Comparison of ENCODE assay signal across 23 cellular contexts in genomic region chr12:113140706-113141105, GRCh38. TPM values are rescaled to one million over a fixed set of nuclear protein-coding genes. Genes with fewer than 3 reads are reported as not detected.
A peak's percentile ranks its signal among the peaks of the same experiment; 100 is the strongest.
DNase-seq lines count a peak whose midpoint lies in the region; ATAC-seq, FAIRE-seq and TF ChIP-seq lines count a peak whose summit lies in the region.
"Had no signal": no experiment of that assay in that cellular context is flagged by ENCODE, and none has a peak within 500 bp of the region (broad histone marks: within the 10 kb centered on the region; RNA-seq: fewer than 3 reads in every experiment).

No MANE protein-coding gene starts in this region.

- H3K23ac ChIP-seq in H1 (ENCODE audit: insufficient read length) = no peak overlapping the region

- no peaks in the 10 kb centered on the region for H3K79me1 ChIP-seq in H1 (ENCODE audit: low read depth, low read length)

- no peaks in the 10 kb centered on the region for H3K9me2 ChIP-seq in OCI-LY1 (ENCODE audit: low read depth, low read length)

- peaks cover 4% of the 10 kb centered on the region; the same call in 1 of the 2 replicates for H3K23me2 ChIP-seq in H1 (ENCODE audit: low read depth, low read length)

- H3K79me2 ChIP-seq in OCI-LY1 (ENCODE audit: insufficient read depth, low read length) (no peaks in the 10 kb centered on the region), H1 (ENCODE audit: control insufficient read depth in 1 of 2, insufficient read depth in 2 of 2, low read length in 2 of 2) (no peaks in the 10 kb centered on the region)

- H4K5ac ChIP-seq in H1 (ENCODE audit: insufficient read length, low read depth, low read length) = no peak overlapping the region

- H4K20me1 ChIP-seq in OCI-LY1 (ENCODE audit: insufficient read depth, low read length) = no peaks in the 10 kb centered on the region
- no peaks in the 10 kb centered on the region for H4K20me1 ChIP-seq in H1 (replicated peaks in 1 of 2; ENCODE audit: control insufficient read depth in 1 of 2, insufficient read depth in 2 of 2, low read length in 2 of 2)

- FAIRE-seq in H1 (lab: Jason Lieb, UNC) = no peak

- H3K27ac Mint-ChIP-seq in activated naive CD8-positive, alpha-beta T cell treated with anti-CD3 and anti-CD28 coated beads, Interleukin-2, amount 50 U/mL, for 24 hours = peak overlapping the region; percentile 23
- no peak overlapping the region for H3K27ac Mint-ChIP-seq in activated naive CD8-positive, alpha-beta T cell treated with anti-CD3 and anti-CD28 coated beads for 36 hours
- peak overlapping the region; percentile 99 for H3K27ac Mint-ChIP-seq in stimulated activated naive B cell treated with anti-CD40 and anti-IgM and Interleukin-4, amounts not matched to agents 10 μg/mL and 1 μg/mL and 100 μg/mL, for 72 hours
- H3K27ac Mint-ChIP-seq: B cell; CD4-positive, alpha-beta T cell had no signal

- no peak overlapping the region for H3K14ac ChIP-seq in H1 (ENCODE audit: insufficient read length)

- H3K27me3 Mint-ChIP-seq in activated naive CD8-positive, alpha-beta T cell treated with anti-CD3 and anti-CD28 coated beads, Interleukin-2, amount 50 U/mL, for 24 hours = no peaks in the 10 kb centered on the region
- H3K27me3 Mint-ChIP-seq in activated naive CD8-positive, alpha-beta T cell treated with anti-CD3 and anti-CD28 coated beads for 36 hours = peaks cover 15% of the 10 kb centered on the region
- H3K27me3 Mint-ChIP-seq in stimulated activated naive B cell treated with anti-CD40 and anti-IgM and Interleukin-4, amounts not matched to agents 10 μg/mL and 1 μg/mL and 100 μg/mL, for 72 hours = no peaks in the 10 kb centered on the region
- H3K27me3 Mint-ChIP-seq: CD4-positive, alpha-beta T cell had no signal

- H3K4me3 ChIP-seq in OCI-LY1 (ENCODE audit: low read depth, low read length, poor library complexity, severe bottlenecking) = no peak overlapping the region
- no peak overlapping the region for H3K4me3 ChIP-seq in H1 (ENCODE audit: extremely low read depth in 1 of 4, insufficient read depth in 2 of 4, low read depth in 3 of 4, low read length in 4 of 4)
- H3K4me3 ChIP-seq: HAP-1, SJCRH30 had no signal

- H3K27me3 ChIP-seq in OCI-LY1 (ENCODE audit: insufficient read depth, low read length) = no peaks in the 10 kb centered on the region
- no peaks in the 10 kb centered on the region for H3K27me3 ChIP-seq in H1 (replicated peaks in 1 of 4; ENCODE audit: control insufficient read depth in 3 of 4, extremely low read depth in 1 of 4, insufficient read depth in 3 of 4, low read length in 3 of 4)

- POLR2A ChIA-PET in H1 (lab: Charles Lee; ENCODE audit: partially characterized antibody) = interaction anchor here (0.7 kb wide), 1 partner anchor 153 kb away, joined by 3 read pairs; no protein-coding TSS in a partner anchor

- no peak overlapping the region for H2AK5ac ChIP-seq in H1 (ENCODE audit: low read depth, low read length)

- peak overlapping the region; percentile 89 for H3K27ac ChIP-seq in OCI-LY1 (ENCODE audit: low read depth, low read length, poor library complexity, severe bottlenecking)
- no peak overlapping the region for H3K27ac ChIP-seq in H1 (ENCODE audit: low read depth, low read length)
- H3K27ac ChIP-seq: SJCRH30 had no signal

- peaks cover 52% of the 10 kb centered on the region for H3K4me1 ChIP-seq in OCI-LY1 (ENCODE audit: insufficient read depth, low read length, severe bottlenecking)
- H3K4me1 ChIP-seq in H1 (replicated peaks in 1 of 4; ENCODE audit: control insufficient read depth in 3 of 4, insufficient read depth in 4 of 4, low read length in 3 of 4) = peaks cover 0 to 9% (median 1%) of the 10 kb centered on the region in 4 experiments; a peak in 4 of 7 replicates
- H3K4me1 ChIP-seq: Caco-2, SJCRH30 had no signal

- H3K9ac ChIP-seq in OCI-LY1 (ENCODE audit: low read length) (peak overlapping the region; percentile 17; the same call in 1 of the 2 replicates), H1 (replicated peaks in 1 of 4; ENCODE audit: extremely low read depth in 1 of 4, low read depth in 3 of 4, low read length in 3 of 4) (no peak overlapping the region)

- no peak overlapping the region for H2BK12ac ChIP-seq in H1 (ENCODE audit: low read depth, low read length)

- peaks cover 27% of the 10 kb centered on the region for H3K4me1 Mint-ChIP-seq in activated naive CD8-positive, alpha-beta T cell treated with anti-CD3 and anti-CD28 coated beads, Interleukin-2, amount 50 U/mL, for 24 hours
- peaks cover 18% of the 10 kb centered on the region for H3K4me1 Mint-ChIP-seq in activated naive CD8-positive, alpha-beta T cell treated with anti-CD3 and anti-CD28 coated beads for 36 hours
- H3K4me1 Mint-ChIP-seq in stimulated activated naive B cell treated with anti-CD40 and anti-IgM and Interleukin-4, amounts not matched to agents 10 μg/mL and 1 μg/mL and 100 μg/mL, for 72 hours = peaks cover 37 to 68% of the 10 kb centered on the region in 2 donors

- no peak for TF ChIP-seq RAD21 in H1 (IDR thresholded peaks at IDR 0.05 in 1 of 2, conservative IDR thresholded peaks at IDR 0.05 in 1 of 2; ENCODE audit: low read depth in 2 of 2, low read length in 2 of 2)

- H3K56ac ChIP-seq in H1 (replicated peaks; ENCODE audit: insufficient read length, low read depth, low read length) = no peak overlapping the region

- H3K4me2 ChIP-seq in OCI-LY1 (ENCODE audit: low read length) (peak overlapping the region; percentile 37), H1 (ENCODE audit: insufficient read depth in 1 of 2, low read depth in 2 of 2, low read length in 2 of 2) (no peak overlapping the region)

- no peak for TF ChIP-seq CTCF in OCI-LY1 (IDR thresholded peaks at IDR 0.05; ENCODE audit: low read length)
- no peak for TF ChIP-seq CTCF in H1 (IDR thresholded peaks at IDR 0.05; ENCODE audit: control extremely low read depth in 1 of 3, insufficient read depth in 1 of 3, low read depth in 1 of 3, low read length in 3 of 3)

- no peak overlapping the region for H4K8ac ChIP-seq in H1 (ENCODE audit: extremely low read depth, insufficient read depth, low read length)

- H4K91ac ChIP-seq in H1 (replicated peaks; ENCODE audit: insufficient read length, low read length) = no peak overlapping the region

- DNase-seq in activated naive CD8-positive, alpha-beta T cell treated with anti-CD3 and anti-CD28 coated beads, Interleukin-2, amount 50 U/mL, for 24 hours = no peak
- no peak for DNase-seq in activated naive CD8-positive, alpha-beta T cell treated with anti-CD3 and anti-CD28 coated beads for 36 hours
- DNase-seq in H1 (ENCODE audit: low read depth in 1 of 2, low spot score in 2 of 2) (no peak), medulla oblongata (ENCODE audit: extremely low spot score) (no peak), AG08396 (ENCODE audit: low spot score) (no peak)
- no peak for DNase-seq in stimulated activated naive B cell treated with anti-CD40 and anti-IgM and Interleukin-4, amounts not matched to agents 10 μg/mL and 1 μg/mL and 100 μg/mL, for 72 hours
- DNase-seq: 8988T; Caco-2; CD4-positive, alpha-beta T cell; DMS153; GF-D8; NCI-H1105 treated with DMSO at 0.1 percent for 48 hours; NCI-H1694; NCI-H2081 treated with DMSO at 0.1 percent for 48 hours; NCI-H446 treated with DMSO at 0.1 percent for 48 hours; NCI-H69; SJCRH30 had no signal

- no peak overlapping the region for H2BK20ac ChIP-seq in H1 (ENCODE audit: low read length)

- 0 out of 2 replicates have a peak overlapping the region, but pooled peaks have one; percentile 61 for H2BK15ac ChIP-seq in H1 (ENCODE audit: low read length)

- H3K4me3 Mint-ChIP-seq in activated naive CD8-positive, alpha-beta T cell treated with anti-CD3 and anti-CD28 coated beads, Interleukin-2, amount 50 U/mL, for 24 hours = no peak overlapping the region
- H3K4me3 Mint-ChIP-seq in activated naive CD8-positive, alpha-beta T cell treated with anti-CD3 and anti-CD28 coated beads for 36 hours = no peak overlapping the region
- no peak overlapping the region for H3K4me3 Mint-ChIP-seq in stimulated activated naive B cell treated with anti-CD40 and anti-IgM and Interleukin-4, amounts not matched to agents 10 μg/mL and 1 μg/mL and 100 μg/mL, for 72 hours
- H3K4me3 Mint-ChIP-seq: B cell; CD4-positive, alpha-beta T cell had no signal

- H3K9me3 ChIP-seq in OCI-LY1 (ENCODE audit: low read length) (no peaks in the 10 kb centered on the region), H1 (ENCODE audit: insufficient read depth in 2 of 2, low read depth in 1 of 2, low read length in 1 of 2) (no peaks in the 10 kb centered on the region)
- H3K9me3 ChIP-seq: Caco-2, HAP-1, SJCRH30 had no signal

- H2BK120ac ChIP-seq in H1 (replicated peaks; ENCODE audit: low read depth, low read length) = no peak overlapping the region

- H2AFZ ChIP-seq in OCI-LY1 (ENCODE audit: low read length) (no peak overlapping the region), H1 (ENCODE audit: low read length) (no peak overlapping the region)

- no peaks in the 10 kb centered on the region for H3K36me3 Mint-ChIP-seq in activated naive CD8-positive, alpha-beta T cell treated with anti-CD3 and anti-CD28 coated beads, Interleukin-2, amount 50 U/mL, for 24 hours (ENCODE audit: low read depth)
- H3K36me3 Mint-ChIP-seq in activated naive CD8-positive, alpha-beta T cell treated with anti-CD3 and anti-CD28 coated beads for 36 hours = no peaks in the 10 kb centered on the region
- no peaks in the 10 kb centered on the region for H3K36me3 Mint-ChIP-seq in stimulated activated naive B cell treated with anti-CD40 and anti-IgM and Interleukin-4, amounts not matched to agents 10 μg/mL and 1 μg/mL and 100 μg/mL, for 72 hours

- H3K36me3 ChIP-seq in OCI-LY1 (ENCODE audit: insufficient read depth, low read length) (no peaks in the 10 kb centered on the region), H1 (ENCODE audit: control insufficient read depth in 2 of 4, insufficient read depth in 4 of 4, low read length in 3 of 4) (no peaks in the 10 kb centered on the region)
- H3K36me3 ChIP-seq: HAP-1, SJCRH30 had no signal

- H2BK5ac ChIP-seq in H1 (ENCODE audit: low read depth, low read length) = no peak overlapping the region

- H3K18ac ChIP-seq in H1 (ENCODE audit: extremely low read depth, low read length) = no peak overlapping the region

- no peak for TF ChIP-seq POLR2A in H1 (IDR thresholded peaks at IDR 0.05; ENCODE audit: control extremely low read depth in 1 of 2, low read depth in 2 of 2, low read length in 2 of 2)

- no peaks in the 10 kb centered on the region for H3F3A ChIP-seq in OCI-LY1 (ENCODE audit: insufficient read depth, low read length)

- 85% methylated on average over 7 of the region's 7 CpGs; no CpG with 5 or more reads in 1 of the 2 experiments for WGBS in H1 (ENCODE audit: extremely low coverage in 1 of 2, insufficient coverage in 1 of 2, insufficient read length in 1 of 2, insufficient replicate concordance in 2 of 2, low coverage in 1 of 2, low lambda C conversion rate in 2 of 2, missing lambda C conversion rate in 1 of 2), 2 experiments

- CTCF ChIA-PET in H1 (lab: Charles Lee; ENCODE audit: partially characterized antibody) = interaction anchor here (0.7 to 3.7 kb wide), 5 partner anchors 10 to 228 kb away, joined by 3 to 13 read pairs (median 4); no protein-coding TSS in a partner anchor

- ATAC-seq in activated naive CD8-positive, alpha-beta T cell treated with anti-CD3 and anti-CD28 coated beads, Interleukin-2, amount 50 U/mL, for 24 hours = no peak
- no peak for ATAC-seq in stimulated activated naive B cell treated with anti-CD40 and anti-IgM and Interleukin-4, amounts not matched to agents 10 μg/mL and 1 μg/mL and 100 μg/mL, for 72 hours (replicated peaks)
- no peak for ATAC-seq in HG02870 (IDR thresholded peaks at IDR 0.05; ENCODE audit: unreplicated experiment)

- no peak for TF ChIP-seq EP300 in H1 (IDR thresholded peaks at IDR 0.05; ENCODE audit: borderline replicate concordance in 1 of 2, low read depth in 2 of 2, low read length in 2 of 2)

- no peak overlapping the region for H3K4ac ChIP-seq in H1 (replicated peaks; ENCODE audit: insufficient read length, low read depth, low read length)

- no peaks in the 10 kb centered on the region for H3K9me3 Mint-ChIP-seq in activated naive CD8-positive, alpha-beta T cell treated with anti-CD3 and anti-CD28 coated beads, Interleukin-2, amount 50 U/mL, for 24 hours
- H3K9me3 Mint-ChIP-seq in activated naive CD8-positive, alpha-beta T cell treated with anti-CD3 and anti-CD28 coated beads for 36 hours = no peaks in the 10 kb centered on the region
- no peaks in the 10 kb centered on the region for H3K9me3 Mint-ChIP-seq in stimulated activated naive B cell treated with anti-CD40 and anti-IgM and Interleukin-4, amounts not matched to agents 10 μg/mL and 1 μg/mL and 100 μg/mL, for 72 hours
- H3K9me3 Mint-ChIP-seq: CD4-positive, alpha-beta T cell had no signal

RNA-seq across cellular contexts. Expression of gene RASAL1, which starts 5.1 kb away (rescaled TPM):
- total RNA-seq in activated naive CD8-positive, alpha-beta T cell treated with anti-CD3 and anti-CD28 coated beads for 36 hours = 1 to 10 TPM; 1.3 to 1.9 TPM
- 5.0 and 6.4 TPM in 2 replicates for total RNA-seq in H1 (2021; fragmentation: NEBNext Ultra II Directional; extraction: Animal tissue kit (Norgen Biotek cat#: 25700))
- polyA plus RNA-seq in H1 (2011; rRNA removed) = 3.7 and 5.9 TPM in 2 replicates
- polyA plus RNA-seq in H1 (2011; cell fraction: cytosol; rRNA removed) = 5.3 TPM
- polyA plus RNA-seq in H1 (2011; cell fraction: nucleus; rRNA removed) = 11.4 TPM
- 2.7 to 5.6 TPM (median 4.5 TPM) in 4 replicates for polyA plus RNA-seq in H1 (2012, experiment 1 of 2)
- polyA plus RNA-seq in H1 (2012, experiment 2 of 2) = 3.6 TPM
- 2.6 TPM for polyA plus RNA-seq in H1 (2013, experiment 1 of 2)
- polyA plus RNA-seq in H1 (2013, experiment 2 of 2) = 2.9 TPM
- 2.3 and 3.4 TPM in 2 replicates for polyA minus RNA-seq in H1 (2011; rRNA and poly(A)+ RNA removed)
- polyA minus RNA-seq in H1 (2011; cell fraction: cytosol; rRNA and poly(A)+ RNA removed) = 2.6 TPM
- 6.4 TPM for polyA minus RNA-seq in H1 (2011; cell fraction: nucleus; rRNA and poly(A)+ RNA removed)
- total RNA-seq: Caco-2, RPMI7951, SJCRH30 had no signal
- polyA plus RNA-seq: AG04450 had no signal

RNA-seq across cellular contexts. Expression of gene CFAP73, which starts 8.8 kb away (rescaled TPM):
- total RNA-seq in activated naive CD8-positive, alpha-beta T cell treated with anti-CD3 and anti-CD28 coated beads for 36 hours = 1 to 10 TPM in 1 of 2 experiments, under 1 TPM in 1; 0.16 to 1.0 TPM
- total RNA-seq in H1 (2021; fragmentation: NEBNext Ultra II Directional; extraction: Animal tissue kit (Norgen Biotek cat#: 25700)) = 0.56 TPM in 1 of 2 replicates, not detected in the other
- polyA plus RNA-seq in H1 (2011; rRNA removed) = 0.45 and 0.80 TPM in 2 replicates
- polyA plus RNA-seq in H1 (2011; cell fraction: cytosol; rRNA removed) = 0.92 TPM
- polyA plus RNA-seq in H1 (2011; cell fraction: nucleus; rRNA removed) = 1.3 TPM
- 0.27 to 0.42 TPM (median 0.36 TPM) in 4 replicates for polyA plus RNA-seq in H1 (2012, experiment 1 of 2)
- polyA plus RNA-seq in H1 (2012, experiment 2 of 2) = 0.22 TPM
- 0.14 TPM for polyA plus RNA-seq in H1 (2013, experiment 1 of 2)
- polyA plus RNA-seq in H1 (2013, experiment 2 of 2) = 0.26 TPM
- not detected in 2 replicates for polyA minus RNA-seq in H1 (2011; rRNA and poly(A)+ RNA removed)
- polyA minus RNA-seq in H1 (2011; cell fraction: cytosol; rRNA and poly(A)+ RNA removed) = not detected
- polyA minus RNA-seq in H1 (2011; cell fraction: nucleus; rRNA and poly(A)+ RNA removed) = 0.90 TPM
- total RNA-seq: RPMI7951, SJCRH30 had no signal
- polyA plus RNA-seq: AG04450 had no signal

RNA-seq across cellular contexts. Expression of gene DDX54, which starts 44.6 kb away (rescaled TPM):
- total RNA-seq in activated naive CD8-positive, alpha-beta T cell treated with anti-CD3 and anti-CD28 coated beads for 36 hours = 100 to 1,000 TPM; 136 to 145 TPM
- total RNA-seq in H1 (2021; fragmentation: NEBNext Ultra II Directional; extraction: Animal tissue kit (Norgen Biotek cat#: 25700)) = 112 and 113 TPM in 2 replicates
- polyA plus RNA-seq in H1 (2011; rRNA removed) = 64.9 and 98.5 TPM in 2 replicates
- 104 TPM for polyA plus RNA-seq in H1 (2011; cell fraction: cytosol; rRNA removed)
- 85.4 TPM for polyA plus RNA-seq in H1 (2011; cell fraction: nucleus; rRNA removed)
- polyA plus RNA-seq in H1 (2012, experiment 1 of 2) = 58.9 to 84.2 TPM (median 67.7 TPM) in 4 replicates
- 47.5 TPM for polyA plus RNA-seq in H1 (2012, experiment 2 of 2)
- 60.7 TPM for polyA plus RNA-seq in H1 (2013, experiment 1 of 2)
- 54.4 TPM for polyA plus RNA-seq in H1 (2013, experiment 2 of 2)
- 47.0 and 60.0 TPM in 2 replicates for polyA minus RNA-seq in H1 (2011; rRNA and poly(A)+ RNA removed)
- polyA minus RNA-seq in H1 (2011; cell fraction: cytosol; rRNA and poly(A)+ RNA removed) = 44.5 TPM
- polyA minus RNA-seq in H1 (2011; cell fraction: nucleus; rRNA and poly(A)+ RNA removed) = 37.9 TPM

RNA-seq across cellular contexts. Expression of gene RITA1, which starts 44.8 kb away (rescaled TPM):
- total RNA-seq in activated naive CD8-positive, alpha-beta T cell treated with anti-CD3 and anti-CD28 coated beads for 36 hours = 10 to 100 TPM; 28.9 to 31.1 TPM
- total RNA-seq in H1 (2021; fragmentation: NEBNext Ultra II Directional; extraction: Animal tissue kit (Norgen Biotek cat#: 25700)) = 25.8 and 26.4 TPM in 2 replicates
- 24.1 and 31.0 TPM in 2 replicates for polyA plus RNA-seq in H1 (2011; rRNA removed)
- polyA plus RNA-seq in H1 (2011; cell fraction: cytosol; rRNA removed) = 25.4 TPM
- 19.1 TPM for polyA plus RNA-seq in H1 (2011; cell fraction: nucleus; rRNA removed)
- polyA plus RNA-seq in H1 (2012, experiment 1 of 2) = 21.0 to 23.7 TPM (median 23.5 TPM) in 4 replicates
- 32.3 TPM for polyA plus RNA-seq in H1 (2012, experiment 2 of 2)
- polyA plus RNA-seq in H1 (2013, experiment 1 of 2) = 16.0 TPM
- polyA plus RNA-seq in H1 (2013, experiment 2 of 2) = 16.6 TPM
- polyA minus RNA-seq in H1 (2011; rRNA and poly(A)+ RNA removed) = 10.5 and 15.2 TPM in 2 replicates
- polyA minus RNA-seq in H1 (2011; cell fraction: cytosol; rRNA and poly(A)+ RNA removed) = 12.2 TPM
- polyA minus RNA-seq in H1 (2011; cell fraction: nucleus; rRNA and poly(A)+ RNA removed) = 19.0 TPM
